ENCODE assay signal across 8 cellular contexts in genomic region chr1:39639333-39640130, GRCh38. TPM values are rescaled to one million over a fixed set of nuclear protein-coding genes. Genes with fewer than 3 reads are reported as not detected.
A peak's percentile ranks its signal among the peaks of the same experiment; 100 is the strongest.
DNase-seq lines count a peak whose midpoint lies in the region; ATAC-seq and TF ChIP-seq lines count a peak whose summit lies in the region.

Gene HEYL, minus strand, starts transcription at chr1:39639643. Its CDS starts 18 bp downstream, at chr1:39639625.

- WGBS in endodermal cell (ENCODE audit: insufficient coverage in 1 of 2, insufficient read length in 1 of 2), 2 experiments: 5 to 20% methylated on average over 1 to 88 of the region's 88 CpGs

- CTCF ChIA-PET in activated CD8-positive, alpha-beta T cell treated with anti-CD3 and anti-CD28 coated beads, Interleukin-2, amount 10 ng/mL, durations not matched to agents 7 days and 5 days (lab: Charles Lee): interaction anchor here (1.2 kb wide), 2 partner anchors 9 to 14 kb away, joined by 3 read pairs; no protein-coding TSS in a partner anchor

- ATAC-seq in GM18867 (IDR thresholded peaks at IDR 0.05; ENCODE audit: unreplicated experiment) (peak; percentile 62), HG03139 (IDR thresholded peaks at IDR 0.05; ENCODE audit: unreplicated experiment) (no peak), GM19397 (IDR thresholded peaks at IDR 0.05; ENCODE audit: unreplicated experiment) (no peak)
- peak; percentile 95 for ATAC-seq in activated CD8-positive, alpha-beta T cell treated with anti-CD3 and anti-CD28 coated beads, Interleukin-2, amount 10 ng/mL, durations not matched to agents 7 days and 5 days

- peak within 1 kb of the TSS; percentile 72 for H3K4me3 ChIP-seq in endodermal cell (ENCODE audit: low read length)

- POLR2A ChIA-PET in activated CD8-positive, alpha-beta T cell treated with anti-CD3 and anti-CD28 coated beads, Interleukin-2, amount 10 ng/mL, durations not matched to agents 7 days and 5 days (lab: Charles Lee): no interaction called here

- peak within 1 kb of the TSS; percentile 26 for H3K4me3 Mint-ChIP-seq in activated CD8-positive, alpha-beta T cell treated with anti-CD3 and anti-CD28 coated beads, Interleukin-2, amount 10 ng/mL, durations not matched to agents 7 days and 5 days
- peak within 1 kb of the TSS; percentile 49 for H3K4me3 Mint-ChIP-seq in endodermal cell

- peaks cover 2% of the 10 kb centered on the region for H3K4me1 Mint-ChIP-seq in activated CD8-positive, alpha-beta T cell treated with anti-CD3 and anti-CD28 coated beads, Interleukin-2, amount 10 ng/mL, durations not matched to agents 7 days and 5 days (ENCODE audit: low read depth)
- peaks cover 7% of the 10 kb centered on the region for H3K4me1 Mint-ChIP-seq in endodermal cell

- no peaks in the 10 kb centered on the region for H3K36me3 ChIP-seq in endodermal cell (ENCODE audit: control insufficient read depth, insufficient read depth, low read length)

- no peak within 1 kb of the TSS for H3K27ac Mint-ChIP-seq in activated CD8-positive, alpha-beta T cell treated with anti-CD3 and anti-CD28 coated beads, Interleukin-2, amount 10 ng/mL, durations not matched to agents 7 days and 5 days
- H3K27ac Mint-ChIP-seq in endodermal cell: no peak within 1 kb of the TSS

- no peaks in the 10 kb centered on the region for H3K9me3 Mint-ChIP-seq in activated CD8-positive, alpha-beta T cell treated with anti-CD3 and anti-CD28 coated beads, Interleukin-2, amount 10 ng/mL, durations not matched to agents 7 days and 5 days (ENCODE audit: insufficient read depth)
- no peaks in the 10 kb centered on the region for H3K9me3 Mint-ChIP-seq in endodermal cell

- no peaks in the 10 kb centered on the region for H3K9me3 ChIP-seq in endodermal cell (ENCODE audit: control insufficient read depth, low read length)

- peaks cover 93% of the 10 kb centered on the region for H3K27me3 ChIP-seq in endodermal cell (ENCODE audit: control insufficient read depth, insufficient read depth, low read length, poor library complexity, severe bottlenecking)

- peak; percentile 100 for DNase-seq in NCI-H510A treated with DMSO at 0.1 percent for 48 hours (lab: John Stamatoyannopoulos, UW)
- peak; percentile 63 for DNase-seq in activated CD8-positive, alpha-beta T cell treated with anti-CD3 and anti-CD28 coated beads, Interleukin-2, amount 10 ng/mL, durations not matched to agents 7 days and 5 days
- peak; percentile 95 for DNase-seq in endodermal cell
- DNase-seq in mucosa of gallbladder (ENCODE audit: low spot score): peak; percentile 55
- peak; percentile 51 to 59 for DNase-seq in stimulated activated CD8-positive, alpha-beta memory T cell treated with anti-CD3 and anti-CD28 coated beads, Interleukin-7, amount 100 ng/mL, for 48 hours (ENCODE audit: extremely low read depth in 1 of 2, low read depth in 1 of 2)

- H3K4me1 ChIP-seq in endodermal cell (ENCODE audit: control insufficient read depth, insufficient read depth, low read length): no peaks in the 10 kb centered on the region

- H3K36me3 Mint-ChIP-seq in activated CD8-positive, alpha-beta T cell treated with anti-CD3 and anti-CD28 coated beads, Interleukin-2, amount 10 ng/mL, durations not matched to agents 7 days and 5 days (ENCODE audit: low read depth): no peaks in the 10 kb centered on the region
- H3K36me3 Mint-ChIP-seq in endodermal cell (ENCODE audit: low read depth): no peaks in the 10 kb centered on the region

- peaks cover 46% of the 10 kb centered on the region for H3K27me3 Mint-ChIP-seq in activated CD8-positive, alpha-beta T cell treated with anti-CD3 and anti-CD28 coated beads, Interleukin-2, amount 10 ng/mL, durations not matched to agents 7 days and 5 days (ENCODE audit: low read depth)
- peaks cover 91% of the 10 kb centered on the region for H3K27me3 Mint-ChIP-seq in endodermal cell (ENCODE audit: insufficient read depth)

- TF ChIP-seq CTCF in endodermal cell (conservative IDR thresholded peaks at IDR 0.05): peak; percentile 81

- H3K27ac ChIP-seq in endodermal cell (ENCODE audit: low read depth, low read length): no peak within 1 kb of the TSS

- H3K9ac ChIP-seq in endodermal cell (ENCODE audit: extremely low read depth, low read length, poor library complexity, severe bottlenecking): no peak within 1 kb of the TSS

RNA-seq across cellular contexts. Expression of gene HEYL, which starts in this region (rescaled TPM):
- total RNA-seq in activated CD8-positive, alpha-beta T cell treated with anti-CD3 and anti-CD28 coated beads, Interleukin-2, amount 10 ng/mL, durations not matched to agents 7 days and 5 days: not detected
- 1 to 10 TPM; 1.2 to 1.5 TPM for total RNA-seq in endodermal cell
- polyA plus RNA-seq in endodermal cell (2013, experiment 1 of 2): 6.9 TPM
- polyA plus RNA-seq in endodermal cell (2013, experiment 2 of 2): 6.7 TPM
- 8.5 TPM for total RNA-seq in mucosa of gallbladder

Comparison
In these comparisons a context has a peak if more than half of its experiments do, and no peak if none do; other contexts are left out.
1. Peak in DNase-seq and ATAC-seq in activated CD8-positive, alpha-beta T cell treated with anti-CD3 and anti-CD28 coated beads, Interleukin-2, amount 10 ng/mL, durations not matched to agents 7 days and 5 days; RNA of the gene not detected or under 1 TPM.